Comparison of ENCODE assay signal across 11 cellular contexts in genomic region chr2:19369341-19369955, GRCh38. TPM values are rescaled to one million over a fixed set of nuclear protein-coding genes. Genes with fewer than 3 reads are reported as not detected.
A peak's percentile ranks its signal among the peaks of the same experiment; 100 is the strongest.
DNase-seq lines count a peak whose midpoint lies in the region; ATAC-seq and TF ChIP-seq lines count a peak whose summit lies in the region.
"Had no signal": no experiment of that assay in that cellular context is flagged by ENCODE, and none has a peak within 500 bp of the region (broad histone marks: within the 10 kb centered on the region; RNA-seq: fewer than 3 reads in every experiment).

No MANE protein-coding gene starts in this region.

- H3K4me1 Mint-ChIP-seq in H9, result no peaks in the 10 kb centered on the region
- H3K4me1 Mint-ChIP-seq in stimulated activated naive B cell treated with anti-CD40 and anti-IgM and Interleukin-4, amounts not matched to agents 10 μg/mL and 1 μg/mL and 100 μg/mL, for 72 hours, result no peaks in the 10 kb centered on the region
- H3K4me1 Mint-ChIP-seq: activated naive CD8-positive, alpha-beta T cell treated with anti-CD3 and anti-CD28 coated beads, Interleukin-2, amount 50 U/mL, for 24 hours had no signal

- H3K4ac ChIP-seq in H9 (ENCODE audit: low read depth, low read length), result no peak overlapping the region

- no peak overlapping the region for H3K23ac ChIP-seq in H9 (ENCODE audit: insufficient read length, low read depth, low read length)

- no peak overlapping the region for H3K27ac Mint-ChIP-seq in H9
- no peak overlapping the region for H3K27ac Mint-ChIP-seq in stimulated activated naive B cell treated with anti-CD40 and anti-IgM and Interleukin-4, amounts not matched to agents 10 μg/mL and 1 μg/mL and 100 μg/mL, for 72 hours
- H3K27ac Mint-ChIP-seq: activated naive CD8-positive, alpha-beta T cell treated with anti-CD3 and anti-CD28 coated beads, Interleukin-2, amount 50 U/mL, for 24 hours; CD8-positive, alpha-beta T cell had no signal

- no peak overlapping the region for H2BK120ac ChIP-seq in H9 (ENCODE audit: low read depth, low read length, poor library complexity, severe bottlenecking)

- H4K91ac ChIP-seq in H9 (ENCODE audit: insufficient read length, low read depth, low read length), result no peak overlapping the region

- no peak overlapping the region for H3K56ac ChIP-seq in H9 (ENCODE audit: insufficient read length, low read depth, low read length)

- H4K20me1 ChIP-seq in H9 (ENCODE audit: control insufficient read depth, insufficient read depth, insufficient read length), result no peaks in the 10 kb centered on the region
- H4K20me1 ChIP-seq in OCI-LY7 (ENCODE audit: insufficient read depth, low read length), result no peaks in the 10 kb centered on the region

- H2BK12ac ChIP-seq in H9 (ENCODE audit: insufficient read length, low read depth, low read length), result no peak overlapping the region

- no peaks in the 10 kb centered on the region for H3K9me3 Mint-ChIP-seq in H9
- H3K9me3 Mint-ChIP-seq in stimulated activated naive B cell treated with anti-CD40 and anti-IgM and Interleukin-4, amounts not matched to agents 10 μg/mL and 1 μg/mL and 100 μg/mL, for 72 hours, result no peaks in the 10 kb centered on the region
- H3K9me3 Mint-ChIP-seq: activated naive CD8-positive, alpha-beta T cell treated with anti-CD3 and anti-CD28 coated beads, Interleukin-2, amount 50 U/mL, for 24 hours; CD8-positive, alpha-beta T cell had no signal

- POLR2A ChIA-PET in OCI-LY7 (lab: Charles Lee), result interaction anchor here (0.9 kb wide), 1 partner anchor 656 kb away, joined by 3 read pairs; no protein-coding TSS in a partner anchor

- no peaks in the 10 kb centered on the region; a peak in 1 of 7 replicates for H3K36me3 Mint-ChIP-seq in H9 (ENCODE audit: insufficient read depth in 1 of 3, low read depth in 3 of 3)
- H3K36me3 Mint-ChIP-seq in stimulated activated naive B cell treated with anti-CD40 and anti-IgM and Interleukin-4, amounts not matched to agents 10 μg/mL and 1 μg/mL and 100 μg/mL, for 72 hours, result no peaks in the 10 kb centered on the region
- H3K36me3 Mint-ChIP-seq: CD8-positive, alpha-beta T cell had no signal

- no peak overlapping the region for H4K8ac ChIP-seq in H9 (replicated peaks; ENCODE audit: insufficient read length, low read depth, low read length)

- no TSS peak for BruUV-seq in OCI-LY7 (replicated peaks; lab: Mats Ljungman, UMichigan)

- no peak overlapping the region for H3K4me3 Mint-ChIP-seq in H9
- no peak overlapping the region for H3K4me3 Mint-ChIP-seq in stimulated activated naive B cell treated with anti-CD40 and anti-IgM and Interleukin-4, amounts not matched to agents 10 μg/mL and 1 μg/mL and 100 μg/mL, for 72 hours
- H3K4me3 Mint-ChIP-seq: activated naive CD8-positive, alpha-beta T cell treated with anti-CD3 and anti-CD28 coated beads, Interleukin-2, amount 50 U/mL, for 24 hours; CD8-positive, alpha-beta T cell had no signal

- H2BK20ac ChIP-seq in H9 (ENCODE audit: low read depth, low read length, poor library complexity, severe bottlenecking), result no peak overlapping the region

- no peak overlapping the region for H2AFZ ChIP-seq in H9 (ENCODE audit: low read length)
- H2AFZ ChIP-seq in OCI-LY7 (ENCODE audit: low read length), result no peak overlapping the region

- H3K9ac ChIP-seq in H9 (ENCODE audit: extremely low read depth, insufficient read length, low read length), result no peak overlapping the region

- no peak for ATAC-seq in stimulated activated naive B cell treated with anti-CD40 and anti-IgM and Interleukin-4, amounts not matched to agents 10 μg/mL and 1 μg/mL and 100 μg/mL, for 72 hours (replicated peaks)
- ATAC-seq: activated naive CD8-positive, alpha-beta T cell treated with anti-CD3 and anti-CD28 coated beads, Interleukin-2, amount 50 U/mL, for 24 hours; CD8-positive, alpha-beta T cell had no signal

- TF ChIP-seq POLR2A in testis (IDR thresholded peaks at IDR 0.05), result no peak

- no peaks in the 10 kb centered on the region for H3K4me1 ChIP-seq in H9 (ENCODE audit: insufficient read depth, low read length)
- H3K4me1 ChIP-seq in OCI-LY7 (ENCODE audit: insufficient read depth, low read length, poor library complexity, severe bottlenecking), result no peaks in the 10 kb centered on the region
- no peaks in the 10 kb centered on the region for H3K4me1 ChIP-seq in testis

- H3K23me2 ChIP-seq in H9 (ENCODE audit: insufficient read length, low read depth, low read length, poor library complexity, severe bottlenecking), result no peaks in the 10 kb centered on the region

- H3K36me3 ChIP-seq in OCI-LY7 (ENCODE audit: insufficient read depth, low read length), result no peaks in the 10 kb centered on the region
- H3K36me3 ChIP-seq in testis (ENCODE audit: low read depth, missing control alignments), result no peaks in the 10 kb centered on the region

- H3K9me2 ChIP-seq in OCI-LY7 (ENCODE audit: insufficient read depth, low read length), result no peaks in the 10 kb centered on the region

- H3K4me2 ChIP-seq in H9 (ENCODE audit: insufficient read depth, insufficient read length, low read length), result no peak overlapping the region
- no peak overlapping the region for H3K4me2 ChIP-seq in OCI-LY7 (ENCODE audit: low read length)

- no peak overlapping the region for H4K5ac ChIP-seq in H9 (ENCODE audit: insufficient read length, low read depth, low read length)

- no peak overlapping the region for H3K4me3 ChIP-seq in OCI-LY7 (ENCODE audit: low read depth, low read length, poor library complexity, severe bottlenecking)
- H3K4me3 ChIP-seq in fibroblast of pulmonary artery (replicated peaks; ENCODE audit: low read depth, low read length), result no peak overlapping the region
- H3K4me3 ChIP-seq in testis, result no peak overlapping the region

- DNase-seq in A172 (ENCODE audit: low spot score) (peak; percentile 47), H9 (peak; percentile 36), OCI-LY7 (ENCODE audit: low spot score) (no peak), fibroblast of pulmonary artery (ENCODE audit: low read depth) (peak; percentile 76), middle frontal gyrus (ENCODE audit: extremely low spot score, low spot score) (no peak), ecto neural progenitor cell (ENCODE audit: low spot score) (no peak), testis (no peak)
- no peak for DNase-seq in stimulated activated naive B cell treated with anti-CD40 and anti-IgM and Interleukin-4, amounts not matched to agents 10 μg/mL and 1 μg/mL and 100 μg/mL, for 72 hours
- DNase-seq: activated naive CD8-positive, alpha-beta T cell treated with anti-CD3 and anti-CD28 coated beads, Interleukin-2, amount 50 U/mL, for 24 hours; CD8-positive, alpha-beta T cell; NCI-H187 had no signal

- H3K9me3 ChIP-seq in H9 (ENCODE audit: control insufficient read depth, low read depth, low read length) (no peaks in the 10 kb centered on the region), OCI-LY7 (ENCODE audit: low read length) (no peaks in the 10 kb centered on the region), testis (no peaks in the 10 kb centered on the region)

- H3K79me2 ChIP-seq in H9 (ENCODE audit: insufficient read depth, low read length) (no peaks in the 10 kb centered on the region), OCI-LY7 (ENCODE audit: insufficient read depth, low read depth, low read length) (no peaks in the 10 kb centered on the region)

- WGBS in H9 (ENCODE audit: extremely low coverage, insufficient read length, low lambda C conversion rate), result no CpG with 5 or more reads among the region's 2 CpGs
- WGBS in testis, 2 donors, result 93 to 95% methylated on average over 2 of the region's 2 CpGs

- no peak overlapping the region for H2BK15ac ChIP-seq in H9 (ENCODE audit: low read depth, low read length)

- CTCF ChIA-PET in OCI-LY7 (lab: Charles Lee; ENCODE audit: unreplicated experiment), result interaction anchor here (1.4 kb wide), 1 partner anchor 849 kb away, joined by 4 read pairs; no protein-coding TSS in a partner anchor

- no peak overlapping the region for H3K18ac ChIP-seq in H9 (ENCODE audit: insufficient read length, low read depth, low read length)

- H3K27me3 Mint-ChIP-seq in H9 (ENCODE audit: low read depth), result peaks cover 72% of the 10 kb centered on the region
- peaks cover 22 to 49% of the 10 kb centered on the region in 2 donors for H3K27me3 Mint-ChIP-seq in stimulated activated naive B cell treated with anti-CD40 and anti-IgM and Interleukin-4, amounts not matched to agents 10 μg/mL and 1 μg/mL and 100 μg/mL, for 72 hours

- no peak overlapping the region for H2AK5ac ChIP-seq in H9 (ENCODE audit: insufficient read length, low read length)

- TF ChIP-seq CTCF in H9 (conservative IDR thresholded peaks at IDR 0.05) (peak; percentile 64), OCI-LY7 (conservative IDR thresholded peaks at IDR 0.05; ENCODE audit: low read length) (0 out of 2 replicates have a peak, but pooled peaks have one; percentile 11), fibroblast of pulmonary artery (IDR thresholded peaks at IDR 0.05; ENCODE audit: low read length, missing control alignments) (peak; percentile 75), testis (IDR thresholded peaks at IDR 0.05) (no peak)

- H3T11ph ChIP-seq in H9 (ENCODE audit: low read length), result no peak overlapping the region

- H3K27ac ChIP-seq in H9 (ENCODE audit: insufficient read length, low read depth, low read length), result no peak overlapping the region
- H3K27ac ChIP-seq in OCI-LY7 (ENCODE audit: low read depth, low read length, poor library complexity, severe bottlenecking), result no peak overlapping the region
- H3K27ac ChIP-seq in testis, result no peak overlapping the region

- H2BK5ac ChIP-seq in H9 (ENCODE audit: insufficient read length, low read length), result no peak overlapping the region

- no peak overlapping the region for H3K14ac ChIP-seq in H9 (ENCODE audit: insufficient read depth, low read length)

- H3K27me3 ChIP-seq in H9 (ENCODE audit: insufficient read depth, low read length), result peaks cover 6% of the 10 kb centered on the region; the same call in 1 of the 2 replicates
- no peaks in the 10 kb centered on the region for H3K27me3 ChIP-seq in testis

- no peaks in the 10 kb centered on the region for H3K79me1 ChIP-seq in H9 (ENCODE audit: insufficient read depth, low read depth, low read length, poor library complexity, severe bottlenecking)

- intact Hi-C loops in OCI-LY7 (cut with micrococcal nuclease; ENCODE audit: unreplicated experiment), result no loop called here
- intact Hi-C loops in testis (cut with DNase I; ENCODE audit: low total_unique reads), result loop anchor here (10.0 kb wide), 2 partner anchors 495 to 845 kb away; no protein-coding TSS in a partner anchor

RNA-seq across cellular contexts. Expression of gene OSR1, which starts 11.0 kb away (rescaled TPM):
- 6.3 and 8.1 TPM in 2 replicates for total RNA-seq in A172 (2014; rRNA removed; shearing (Covaris generic))
- total RNA-seq in H9 (2021), result 0.24 and 0.35 TPM in 2 replicates
- not detected in 2 replicates for total RNA-seq in OCI-LY7 (2014; rRNA removed; shearing (Covaris generic))
- not detected in 2 replicates for total RNA-seq in OCI-LY7 (2022)
- 10 to 100 TPM in 1 of 2 donors, 1 to 10 TPM in 1; 8.9 to 27.7 TPM for total RNA-seq in testis
- 21.5 TPM for polyA plus RNA-seq in testis (ENCODE audit: insufficient read depth, low read depth, low replicate concordance)
- total RNA-seq: CD8-positive, alpha-beta T cell had no signal

Comparison
In these comparisons a context has a peak if more than half of its experiments do, and no peak if none do; other contexts are left out.
1. DNase-seq: peak in A172 (single experiment), H9 (single experiment) and fibroblast of pulmonary artery (single experiment); none in OCI-LY7 (single experiment), middle frontal gyrus (single experiment), ecto neural progenitor cell (single experiment), testis (single experiment) and stimulated activated naive B cell treated with anti-CD40 and anti-IgM and Interleukin-4, amounts not matched to agents 10 μg/mL and 1 μg/mL and 100 μg/mL, for 72 hours (single experiment).
2. CTCF ChIP-seq: peak in H9 (single experiment), OCI-LY7 (single experiment) and fibroblast of pulmonary artery (single experiment); none in testis (0 of 3).